9 cellular contexts compared by ENCODE assay signal in the genomic region with DNA sequence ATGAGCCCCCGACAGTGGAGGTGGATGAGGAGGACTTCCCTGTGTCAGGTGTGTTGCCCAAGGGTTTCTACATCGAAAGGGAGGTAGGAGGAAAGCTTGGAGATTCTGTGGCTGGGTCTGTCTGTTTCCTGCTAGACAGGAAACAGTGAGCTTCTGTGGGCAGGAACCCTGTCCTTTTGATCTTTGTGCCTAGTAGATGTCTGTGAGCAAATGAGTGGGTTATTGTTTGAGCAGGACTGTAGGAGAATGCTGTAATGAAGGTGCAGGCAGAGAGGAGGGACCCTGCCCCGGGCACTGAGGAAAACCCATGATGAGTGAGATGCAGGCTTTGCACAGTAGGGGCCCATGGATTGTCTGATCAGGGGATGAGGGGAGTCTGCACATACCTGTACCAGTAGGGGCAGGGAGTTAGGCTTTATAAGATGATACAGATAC. TPM values are rescaled to one million over a fixed set of nuclear protein-coding genes. Genes with fewer than 3 reads are reported as not detected.
DNase-seq lines count a peak whose midpoint lies in the region; ATAC-seq and TF ChIP-seq lines count a peak whose summit lies in the region.
"Had no signal": no experiment of that assay in that cellular context is flagged by ENCODE, and none has a peak within 500 bp of the region (broad histone marks: within the 10 kb centered on the region; RNA-seq: fewer than 3 reads in every experiment).

No MANE protein-coding gene starts in this region.

- H3K36me3 ChIP-seq in CD4-positive, CD25-positive, alpha-beta regulatory T cell (ENCODE audit: control insufficient read depth, insufficient read depth, low read length) = peaks cover 2% of the 10 kb centered on the region

- no peaks in the 10 kb centered on the region for H3K9me3 Mint-ChIP-seq in CD4-positive, CD25-positive, alpha-beta regulatory T cell
- H3K9me3 Mint-ChIP-seq in activated T-helper 17 cell treated with anti-CD3 and anti-CD28 coated beads, Interleukin-2, amount 50 U/mL, for 72 hours = no peaks in the 10 kb centered on the region
- H3K9me3 Mint-ChIP-seq in naive thymus-derived CD8-positive, alpha-beta T cell = no peaks in the 10 kb centered on the region
- H3K9me3 Mint-ChIP-seq in mesothelial cell of epicardium = no peaks in the 10 kb centered on the region

- peaks cover 28% of the 10 kb centered on the region for H3K4me1 ChIP-seq in CD4-positive, CD25-positive, alpha-beta regulatory T cell (ENCODE audit: control insufficient read depth, insufficient read depth, low read length, poor library complexity, severe bottlenecking)

- peaks cover 6% of the 10 kb centered on the region for H3K36me3 Mint-ChIP-seq in CD4-positive, CD25-positive, alpha-beta regulatory T cell
- H3K36me3 Mint-ChIP-seq in activated T-helper 17 cell treated with anti-CD3 and anti-CD28 coated beads, Interleukin-2, amount 50 U/mL, for 72 hours (ENCODE audit: low read depth) = no peaks in the 10 kb centered on the region
- peaks cover 0 to 7% (median 6%) of the 10 kb centered on the region in 3 donors for H3K36me3 Mint-ChIP-seq in naive thymus-derived CD8-positive, alpha-beta T cell
- H3K36me3 Mint-ChIP-seq in mesothelial cell of epicardium = peaks cover 8% of the 10 kb centered on the region

- peak overlapping the region; percentile 83 for H3K27ac ChIP-seq in CD4-positive, CD25-positive, alpha-beta regulatory T cell (ENCODE audit: insufficient read depth, low read length, poor library complexity, severe bottlenecking)

- POLR2A ChIA-PET in naive thymus-derived CD8-positive, alpha-beta T cell (lab: Charles Lee) = interaction anchor here (0.6 to 5.4 kb wide), 5 partner anchors 13 to 372 kb away, joined by 3 to 63 read pairs (median 6); partner anchors contain the start of genes ALG8, KCTD21, NARS2 and USP35

- H3K27ac Mint-ChIP-seq in CD4-positive, CD25-positive, alpha-beta regulatory T cell = peak overlapping the region; percentile 94 to 99 (median 94)
- peak overlapping the region; percentile 85 for H3K27ac Mint-ChIP-seq in activated T-helper 17 cell treated with anti-CD3 and anti-CD28 coated beads, Interleukin-2, amount 50 U/mL, for 72 hours
- H3K27ac Mint-ChIP-seq in naive thymus-derived CD8-positive, alpha-beta T cell = peak overlapping the region; percentile 85 to 99 (median 97)
- no peak overlapping the region for H3K27ac Mint-ChIP-seq in mesothelial cell of epicardium

- peak; percentile 51 to 87 (median 72) for DNase-seq in CD4-positive, CD25-positive, alpha-beta regulatory T cell
- DNase-seq in SW480 (ENCODE audit: low spot score) = peak; percentile 46
- DNase-seq in naive thymus-derived CD8-positive, alpha-beta T cell = peak in 9 of 10 donors; percentile 39 to 85 (median 76)
- no peak for DNase-seq in mesothelial cell of epicardium (ENCODE audit: low spot score in 2 of 2, unreplicated experiment in 2 of 2)
- DNase-seq: NCI-H1105 had no signal

- peak overlapping the region; percentile 66 to 87 (median 86) for H3K4me3 Mint-ChIP-seq in CD4-positive, CD25-positive, alpha-beta regulatory T cell
- peak overlapping the region; percentile 81 for H3K4me3 Mint-ChIP-seq in activated T-helper 17 cell treated with anti-CD3 and anti-CD28 coated beads, Interleukin-2, amount 50 U/mL, for 72 hours
- peak overlapping the region; percentile 73 to 91 (median 87) for H3K4me3 Mint-ChIP-seq in naive thymus-derived CD8-positive, alpha-beta T cell
- no peak overlapping the region for H3K4me3 Mint-ChIP-seq in mesothelial cell of epicardium

- ATAC-seq in CD4-positive, CD25-positive, alpha-beta regulatory T cell (ENCODE audit: low read depth in 2 of 2) = peak; percentile 85
- peak; percentile 90 for ATAC-seq in activated T-helper 17 cell treated with anti-CD3 and anti-CD28 coated beads, Interleukin-2, amount 50 U/mL, for 72 hours (replicated peaks)
- peak; percentile 83 for ATAC-seq in naive thymus-derived CD8-positive, alpha-beta T cell
- no peak for ATAC-seq in HG03039 (IDR thresholded peaks at IDR 0.05; ENCODE audit: unreplicated experiment)
- no peak for ATAC-seq in HG03280 (IDR thresholded peaks at IDR 0.05; ENCODE audit: unreplicated experiment)
- ATAC-seq in GM18511 (IDR thresholded peaks at IDR 0.05; ENCODE audit: unreplicated experiment) = no peak

- H3K27me3 Mint-ChIP-seq in CD4-positive, CD25-positive, alpha-beta regulatory T cell = no peaks in the 10 kb centered on the region
- no peaks in the 10 kb centered on the region for H3K27me3 Mint-ChIP-seq in activated T-helper 17 cell treated with anti-CD3 and anti-CD28 coated beads, Interleukin-2, amount 50 U/mL, for 72 hours
- no peaks in the 10 kb centered on the region for H3K27me3 Mint-ChIP-seq in naive thymus-derived CD8-positive, alpha-beta T cell
- no peaks in the 10 kb centered on the region for H3K27me3 Mint-ChIP-seq in mesothelial cell of epicardium (ENCODE audit: low read depth)

- H3K4me1 Mint-ChIP-seq in CD4-positive, CD25-positive, alpha-beta regulatory T cell = peaks cover 19 to 54% (median 27%) of the 10 kb centered on the region in 4 donors
- H3K4me1 Mint-ChIP-seq in activated T-helper 17 cell treated with anti-CD3 and anti-CD28 coated beads, Interleukin-2, amount 50 U/mL, for 72 hours = peaks cover 30% of the 10 kb centered on the region
- peaks cover 25 to 52% (median 46%) of the 10 kb centered on the region in 4 donors for H3K4me1 Mint-ChIP-seq in naive thymus-derived CD8-positive, alpha-beta T cell
- no peaks in the 10 kb centered on the region for H3K4me1 Mint-ChIP-seq in mesothelial cell of epicardium

- TF ChIP-seq CTCF in mesothelial cell of epicardium (IDR thresholded peaks at IDR 0.05; ENCODE audit: unreplicated experiment) = no peak

- H3K9me3 ChIP-seq in CD4-positive, CD25-positive, alpha-beta regulatory T cell (ENCODE audit: control insufficient read depth in 2 of 2, low read length in 2 of 2) = no peaks in the 10 kb centered on the region

- H3K27me3 ChIP-seq in CD4-positive, CD25-positive, alpha-beta regulatory T cell (ENCODE audit: control insufficient read depth, insufficient read depth, low read length) = no peaks in the 10 kb centered on the region

- H3K4me3 ChIP-seq in CD4-positive, CD25-positive, alpha-beta regulatory T cell (ENCODE audit: low read depth, low read length) = peak overlapping the region; percentile 82

RNA-seq across cellular contexts. Expression of gene USP35, which starts 14.0 kb away (rescaled TPM):
- total RNA-seq in CD4-positive, CD25-positive, alpha-beta regulatory T cell = 15.0 TPM
- polyA plus RNA-seq in CD4-positive, CD25-positive, alpha-beta regulatory T cell = under 1 TPM; 0.11 to 0.84 (median 0.42) TPM
- total RNA-seq in activated T-helper 17 cell treated with anti-CD3 and anti-CD28 coated beads, Interleukin-2, amount 50 U/mL, for 72 hours = 1 to 10 TPM; 9.6 to 10.0 TPM
- 10 to 100 TPM; 11.4 to 12.4 TPM for total RNA-seq in naive thymus-derived CD8-positive, alpha-beta T cell
- polyA plus RNA-seq in naive thymus-derived CD8-positive, alpha-beta T cell = 1 to 10 TPM in 2 of 3 donors, under 1 TPM in 1; 0.76 to 1.5 (median 1.5) TPM
- total RNA-seq in mesothelial cell of epicardium = 12.3 to 13.4 TPM (median 13.2 TPM) in 3 replicates

RNA-seq across cellular contexts. Expression of gene KCTD21, which starts 14.3 kb away (rescaled TPM):
- 3.8 TPM for total RNA-seq in CD4-positive, CD25-positive, alpha-beta regulatory T cell
- polyA plus RNA-seq in CD4-positive, CD25-positive, alpha-beta regulatory T cell = 1 to 10 TPM; 1.4 to 3.3 (median 2.4) TPM
- 1 to 10 TPM; 6.1 to 7.5 TPM for total RNA-seq in activated T-helper 17 cell treated with anti-CD3 and anti-CD28 coated beads, Interleukin-2, amount 50 U/mL, for 72 hours
- 1 to 10 TPM; 5.1 to 6.1 TPM for total RNA-seq in naive thymus-derived CD8-positive, alpha-beta T cell
- 1 to 10 TPM in 1 of 3 donors, under 1 TPM in 2; 0.08 to 2.5 (median 0.94) TPM for polyA plus RNA-seq in naive thymus-derived CD8-positive, alpha-beta T cell
- total RNA-seq in mesothelial cell of epicardium = 5.1 to 7.2 TPM (median 5.2 TPM) in 3 replicates

Comparison
In these comparisons a context has a peak if more than half of its experiments do, and no peak if none do; other contexts are left out.
1. ATAC-seq: peak in CD4-positive, CD25-positive, alpha-beta regulatory T cell (2 of 2), activated T-helper 17 cell treated with anti-CD3 and anti-CD28 coated beads, Interleukin-2, amount 50 U/mL, for 72 hours (single experiment) and naive thymus-derived CD8-positive, alpha-beta T cell (2 of 2); none in HG03039 (single experiment), HG03280 (single experiment) and GM18511 (single experiment).
2. DNase-seq: peak in CD4-positive, CD25-positive, alpha-beta regulatory T cell (3 of 3), SW480 (single experiment) and naive thymus-derived CD8-positive, alpha-beta T cell (9 of 10); none in mesothelial cell of epicardium (0 of 2).